21 cellular contexts compared by ENCODE assay signal in genomic region chr6:126133984-126134383, GRCh38.
"Had no signal": no experiment of that assay in that cellular context is flagged by ENCODE, and none has a peak within 500 bp of the region (broad histone marks: within the 10 kb centered on the region; RNA-seq: fewer than 3 reads in every experiment).

No MANE protein-coding gene starts in this region.

- H3K79me2 ChIP-seq: hepatocyte had no signal

- H3K27ac ChIP-seq: hepatocyte, left lung, left ventricle myocardium inferior, lower lobe of right lung had no signal

- FAIRE-seq: kidney had no signal

- H2AFZ ChIP-seq: hepatocyte had no signal

- DNase-seq: hippocampal formation; hypothalamus; immature natural killer cell; islet precursor cell; kidney; kidney glomerular epithelial cell; left cardiac atrium; left colon; left lung; left ventricle myocardium inferior; left ventricle myocardium superior; lower lobe of right lung; mesenchymal stem cell; mesendoderm; midbrain; mucosa of descending colon; naive B cell; naive thymus-derived CD4-positive, alpha-beta T cell had no signal

- ATAC-seq: left cardiac atrium; left colon; left lobe of liver; left lung; left ventricle myocardium superior; lower lobe of right lung; mucosa of descending colon; naive thymus-derived CD4-positive, alpha-beta T cell had no signal

- H3K27me3 ChIP-seq: hepatocyte, left lung had no signal

- H3K4me3 ChIP-seq: hepatocyte, left lung, left ventricle myocardium inferior, lower lobe of right lung, lung, mucosa of descending colon had no signal

- H3K9me3 ChIP-seq: mucosa of descending colon had no signal

- H3K4me2 ChIP-seq: hepatocyte had no signal

- H3K4me1 ChIP-seq: left lung, left ventricle myocardium inferior, lower lobe of right lung had no signal

- H3K36me3 ChIP-seq: left lung, lower lobe of right lung had no signal
